ENCODE assay signal across 8 cellular contexts in the genomic region with DNA sequence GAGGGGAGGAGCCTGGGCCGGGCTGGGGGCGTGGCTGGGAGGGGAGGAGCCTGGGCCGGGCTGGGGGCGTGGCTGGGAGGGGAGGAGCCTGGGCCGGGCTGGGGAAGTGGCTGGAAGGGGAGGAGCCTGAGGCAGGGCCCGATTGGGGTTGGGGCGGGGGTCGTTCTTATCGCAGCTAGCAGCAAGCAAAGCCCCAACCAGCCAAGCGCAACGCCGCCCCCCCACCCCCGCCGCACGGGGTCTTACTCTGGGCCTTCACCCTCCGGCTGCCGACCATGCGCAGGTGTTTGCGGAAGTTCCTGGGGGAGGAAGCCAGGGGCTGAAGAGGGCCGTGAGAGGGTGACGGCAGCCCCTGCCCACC. TPM values are rescaled to one million over a fixed set of nuclear protein-coding genes. Genes with fewer than 3 reads are reported as not detected.
DNase-seq lines count a peak whose midpoint lies in the region; TF ChIP-seq lines count a peak whose summit lies in the region.

No MANE protein-coding gene starts in this region.

- H3K4me2 ChIP-seq in OCI-LY3 (ENCODE audit: low read length) (peak overlapping the region; percentile 18), mesenchymal stem cell (ENCODE audit: low read length, poor library complexity, severe bottlenecking) (no peak overlapping the region)

- H2BK5ac ChIP-seq in mesenchymal stem cell (ENCODE audit: low read depth, low read length, poor library complexity, severe bottlenecking), result no peak overlapping the region

- H3K4me3 ChIP-seq in OCI-LY3 (ENCODE audit: low read length) (no peak overlapping the region), dorsolateral prefrontal cortex (peak overlapping the region in 35 of 59 donors; percentile 13 to 52 (median 32)), mesenchymal stem cell (ENCODE audit: insufficient read depth in 1 of 2, low read depth in 1 of 2, low read length in 2 of 2) (peak overlapping the region in 1 of 2 experiments; percentile 66), tibial artery (peak overlapping the region; percentile 32 to 41)

- peaks cover 14% of the 10 kb centered on the region for H3K79me2 ChIP-seq in OCI-LY3 (ENCODE audit: low read length)

- H3K27ac ChIP-seq in OCI-LY3 (ENCODE audit: low read length), result no peak overlapping the region
- peak overlapping the region in 18 of 59 donors; percentile 0 to 92 (median 47) for H3K27ac ChIP-seq in dorsolateral prefrontal cortex
- no peak overlapping the region for H3K27ac ChIP-seq in mesenchymal stem cell (ENCODE audit: low read length, poor library complexity, severe bottlenecking)
- H3K27ac ChIP-seq in tibial artery, result peak overlapping the region; percentile 45 to 85

- no peak overlapping the region for H2BK12ac ChIP-seq in mesenchymal stem cell (ENCODE audit: low read length in 2 of 2)

- H3K27me3 ChIP-seq in OCI-LY3 (ENCODE audit: low read depth, low read length) (no peaks in the 10 kb centered on the region), dorsolateral prefrontal cortex (no peaks in the 10 kb centered on the region), mesenchymal stem cell (ENCODE audit: control insufficient read depth in 1 of 2, insufficient read depth in 1 of 2, low read length in 2 of 2) (no peaks in the 10 kb centered on the region), tibial artery (no peaks in the 10 kb centered on the region)

- H2AFZ ChIP-seq in OCI-LY3 (ENCODE audit: low read depth, low read length) (no peak overlapping the region), mesenchymal stem cell (ENCODE audit: low read depth, low read length) (no peak overlapping the region)

- peak; percentile 78 for DNase-seq in GM10266 (ENCODE audit: extremely low spot score)
- DNase-seq in dorsolateral prefrontal cortex, result peak in 2 of 10 donors; percentile 4 to 40
- DNase-seq in mesenchymal stem cell, result no peak
- DNase-seq in tibial artery, result peak in 1 of 2 donors; percentile 84
- no peak for DNase-seq in AG08396 (ENCODE audit: low spot score)
- no peak for DNase-seq in retina
- DNase-seq in NK-92 treated with Interleukin-12 subunit alpha and Interleukin-12 subunit beta, amount 100 ng/mL, for 24 hours (lab: John Stamatoyannopoulos, UW), result no peak

- no peak overlapping the region for H3K4ac ChIP-seq in mesenchymal stem cell (ENCODE audit: low read depth in 1 of 2, low read length in 2 of 2)

- H3K9me3 ChIP-seq in OCI-LY3 (ENCODE audit: insufficient read depth, low read length), result no peaks in the 10 kb centered on the region
- H3K9me3 ChIP-seq in mesenchymal stem cell (ENCODE audit: control insufficient read depth, low read length), result no peaks in the 10 kb centered on the region
- no peaks in the 10 kb centered on the region for H3K9me3 ChIP-seq in tibial artery

- TF ChIP-seq CTCF in GM10266 (IDR thresholded peaks at IDR 0.05; ENCODE audit: control insufficient read depth, insufficient read depth, low read depth, missing control alignments), result no peak
- no peak for TF ChIP-seq CTCF in OCI-LY3 (IDR thresholded peaks at IDR 0.05; ENCODE audit: low read depth, low read length)
- TF ChIP-seq CTCF in dorsolateral prefrontal cortex (IDR thresholded peaks at IDR 0.05 in 54 of 56, conservative IDR thresholded peaks at IDR 0.05 in 2 of 56; ENCODE audit: low read depth in 1 of 56, partially characterized antibody in 56 of 56), result no peak
- no peak for TF ChIP-seq CTCF in tibial artery (IDR thresholded peaks at IDR 0.05)

- H4K91ac ChIP-seq in mesenchymal stem cell (ENCODE audit: low read length), result peak overlapping the region; percentile 4

- H3K36me3 ChIP-seq in OCI-LY3 (replicated peaks; ENCODE audit: low read depth, low read length) (peaks cover 36% of the 10 kb centered on the region), mesenchymal stem cell (ENCODE audit: control insufficient read depth in 1 of 2, insufficient read depth in 2 of 2, low read depth in 1 of 2, low read length in 2 of 2) (peaks cover 29 to 68% of the 10 kb centered on the region in 2 experiments), tibial artery (peaks cover 27 to 47% (median 42%) of the 10 kb centered on the region in 3 donors)

- intact Hi-C loops in dorsolateral prefrontal cortex (cut with DNase I) (no loop called here), tibial artery (cut with DNase I; ENCODE audit: low total_unique reads) (no loop called here)

- peaks cover 19% of the 10 kb centered on the region for H3K79me1 ChIP-seq in mesenchymal stem cell (replicated peaks; ENCODE audit: low read length, poor library complexity, severe bottlenecking)

- no peak overlapping the region for H2BK120ac ChIP-seq in mesenchymal stem cell (ENCODE audit: low read depth, low read length)

- H3K9ac ChIP-seq in OCI-LY3 (ENCODE audit: low read length) (no peak overlapping the region), mesenchymal stem cell (ENCODE audit: low read length) (peak overlapping the region; percentile 49)

- peaks cover 6% of the 10 kb centered on the region for H4K20me1 ChIP-seq in OCI-LY3 (ENCODE audit: insufficient read depth, low read length)

- WGBS in mesenchymal stem cell, result 44% methylated on average over 15 of the region's 21 CpGs

- peak overlapping the region; percentile 29 for H2AK5ac ChIP-seq in mesenchymal stem cell (ENCODE audit: low read length, severe bottlenecking)

- H4K8ac ChIP-seq in mesenchymal stem cell (ENCODE audit: low read length), result peak overlapping the region; percentile 47

- no peak overlapping the region for H3K14ac ChIP-seq in mesenchymal stem cell (ENCODE audit: low read length in 2 of 2)

- peak overlapping the region; percentile 25 to 69 for H3K18ac ChIP-seq in mesenchymal stem cell (ENCODE audit: low read depth in 1 of 2, low read length in 2 of 2)

- H2BK15ac ChIP-seq in mesenchymal stem cell (ENCODE audit: low read depth, poor library complexity, severe bottlenecking), result peak overlapping the region; percentile 62

- H3K23ac ChIP-seq in mesenchymal stem cell (ENCODE audit: low read length in 2 of 2), result no peak overlapping the region

- H3K4me1 ChIP-seq in OCI-LY3 (ENCODE audit: low read length) (peaks cover 6% of the 10 kb centered on the region; the same call in 1 of the 2 replicates), mesenchymal stem cell (ENCODE audit: control insufficient read depth, insufficient read depth, low read depth, low read length) (peaks cover 53% of the 10 kb centered on the region), tibial artery (peaks cover 0 to 54% (median 50%) of the 10 kb centered on the region in 4 donors)

RNA-seq across cellular contexts. Expression of a gene that starts 5.0 kb away (rescaled TPM):
- total RNA-seq in dorsolateral prefrontal cortex, result 100 to 1,000 TPM; 113 to 445 (median 234) TPM
- 30.2 TPM for polyA plus RNA-seq in mesenchymal stem cell (2013, experiment 1 of 2)
- polyA plus RNA-seq in mesenchymal stem cell (2013, experiment 2 of 2), result 30.0 TPM

RNA-seq across cellular contexts. Expression of a gene that starts 13.0 kb away (rescaled TPM):
- total RNA-seq in dorsolateral prefrontal cortex, result under 1 TPM in 5 of 120 experiments, not detected in 115; 0.18 to 0.43 (median 0.25) TPM
- polyA plus RNA-seq in mesenchymal stem cell (2013, experiment 1 of 2), result 0.01 TPM
- polyA plus RNA-seq in mesenchymal stem cell (2013, experiment 2 of 2), result 0.03 TPM

RNA-seq across cellular contexts. Expression of a gene that starts 30.9 kb away (rescaled TPM):
- total RNA-seq in dorsolateral prefrontal cortex, result 10 to 100 TPM in 110 of 120 experiments, 1 to 10 TPM in 10; 7.0 to 34.3 (median 16.0) TPM
- polyA plus RNA-seq in mesenchymal stem cell (2013, experiment 1 of 2), result 0.21 TPM
- polyA plus RNA-seq in mesenchymal stem cell (2013, experiment 2 of 2), result 0.14 TPM

RNA-seq across cellular contexts. Expression of a gene that starts 31.2 kb away (rescaled TPM):
- total RNA-seq in dorsolateral prefrontal cortex, result 10 to 100 TPM; 22.2 to 94.1 (median 36.5) TPM
- 7.1 TPM for polyA plus RNA-seq in mesenchymal stem cell (2013, experiment 1 of 2)
- 7.2 TPM for polyA plus RNA-seq in mesenchymal stem cell (2013, experiment 2 of 2)

Comparison
In these comparisons a context has a peak if more than half of its experiments do, and no peak if none do; other contexts are left out.
1. H3K27ac ChIP-seq: peak in tibial artery (2 of 2); none in OCI-LY3 (single experiment) and mesenchymal stem cell (single experiment).